Comparison of ENCODE assay signal across 1 cellular context in genomic region chrY:13705197-13705596, GRCh38.
TF ChIP-seq lines count a peak whose summit lies in the region.

No MANE protein-coding gene starts in this region.

TF ChIP-seq in WTC11, 78 proteins besides CTCF, POLR2A, EP300 and RAD21 (continued from another document):
- no peak for TF ChIP-seq PRDM15 (CRISPR knock-in tag; IDR thresholded peaks at IDR 0.05)
- TF ChIP-seq E2F4 (CRISPR knock-in tag; IDR thresholded peaks at IDR 0.05; ENCODE audit: borderline replicate concordance, low read depth) = no peak
- TF ChIP-seq ZNF121 (CRISPR knock-in tag; IDR thresholded peaks at IDR 0.05) = no peak
- no peak for TF ChIP-seq MXD4 (CRISPR knock-in tag; IDR thresholded peaks at IDR 0.05; ENCODE audit: borderline replicate concordance)
